ENCODE assay signal across 1 cellular context in the genomic region with DNA sequence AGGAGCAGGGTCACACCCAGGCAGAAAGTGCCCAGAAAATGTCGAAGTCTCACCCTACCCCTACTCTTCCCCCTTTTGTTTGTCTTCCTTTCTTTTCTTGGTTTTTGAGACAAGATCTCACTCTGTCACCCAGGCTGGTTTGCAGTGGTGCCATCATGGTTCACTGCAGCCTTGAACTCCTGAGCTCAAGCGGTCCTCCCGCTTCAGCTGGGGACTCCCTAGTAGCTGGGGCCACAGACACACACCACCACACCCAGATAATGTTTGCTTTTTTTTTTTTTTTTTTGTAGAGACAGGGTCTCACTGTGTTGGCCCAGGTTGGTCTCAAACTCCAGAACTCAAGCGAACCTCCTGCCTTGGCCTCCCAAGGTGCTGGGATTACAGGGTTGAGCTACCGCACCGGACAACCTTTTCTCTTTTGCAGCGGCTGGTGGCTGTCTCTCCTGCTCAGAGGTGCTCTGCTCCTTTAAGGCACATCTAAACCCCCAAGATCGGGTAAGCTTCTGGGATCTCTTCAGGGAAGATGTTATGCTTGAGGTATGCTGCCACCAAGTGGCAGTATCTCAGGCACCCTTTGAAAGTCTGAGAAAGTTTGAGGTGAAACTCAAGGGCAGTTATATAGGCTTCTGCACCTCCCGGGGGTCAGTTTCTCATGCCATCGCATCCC.
TF ChIP-seq lines count a peak whose summit lies in the region.

No MANE protein-coding gene starts in this region.

TF ChIP-seq in GM12878, 131 proteins besides CTCF, POLR2A, EP300 and RAD21:
- TF ChIP-seq CREB1 (IDR thresholded peaks at IDR 0.05; ENCODE audit: low read depth), result no peak
- 0 out of 2 replicates have a peak, but pooled peaks have one; percentile 3 for TF ChIP-seq ZNF384 (IDR thresholded peaks at IDR 0.05; ENCODE audit: borderline replicate concordance, low read depth, low read length)
